Comparison of ENCODE assay signal across 8 cellular contexts in the genomic region with DNA sequence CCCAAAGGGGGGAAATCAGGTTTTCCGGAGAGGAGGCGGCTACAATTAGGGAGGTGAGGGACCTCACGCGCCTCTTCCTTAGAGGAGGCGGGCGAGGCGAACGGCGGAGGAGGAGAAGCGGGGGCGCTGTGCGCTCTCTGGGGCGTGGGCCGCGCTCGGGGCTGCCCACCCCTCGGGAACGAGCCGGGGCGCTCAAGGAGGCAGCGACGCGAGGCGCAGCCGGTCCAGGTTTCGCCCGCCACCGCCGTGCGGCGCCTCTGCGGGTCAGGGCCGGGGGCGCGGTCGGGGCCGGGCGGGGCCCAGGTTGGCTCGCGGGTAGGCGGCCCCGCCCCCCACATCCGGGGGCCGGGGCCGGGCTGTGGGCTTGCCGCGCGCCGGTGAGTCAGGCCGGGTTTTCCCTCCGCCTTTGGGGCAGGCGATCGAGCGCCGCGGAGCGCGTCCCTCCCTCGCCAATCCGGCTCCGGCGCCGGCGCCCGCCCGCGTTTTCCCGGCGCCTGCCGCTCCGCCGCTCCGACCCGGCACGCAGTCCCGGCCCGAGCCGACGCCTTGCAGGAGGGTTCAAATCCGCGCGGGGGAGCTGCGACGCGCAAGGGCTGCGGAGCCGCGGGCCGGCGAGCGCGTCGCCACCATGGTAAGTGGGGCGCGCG. TPM values are rescaled to one million over a fixed set of nuclear protein-coding genes. Genes with fewer than 3 reads are reported as not detected.
DNase-seq lines count a peak whose midpoint lies in the region; ATAC-seq and TF ChIP-seq lines count a peak whose summit lies in the region.

N4BP3 (plus strand) TSS at position 392 of the 647 bp plus-strand sequence. CDS start 6,052 bp downstream, outside the sequence.

- H3K27me3 Mint-ChIP-seq in activated T-helper 1 cell treated with anti-CD3 and anti-CD28 coated beads, Interleukin-12 subunit alpha, Interleukin-12 subunit beta, Interleukin-2, Interleukin-4 antibody, amounts not matched to agents 30 ng/mL and 10 ng/mL and 1 ng/mL, durations not matched to agents 14 hours and 24 hours and 36 hours (ENCODE audit: insufficient read depth): peaks cover 38% of the 10 kb centered on the region

- no peaks in the 10 kb centered on the region for H3F3A ChIP-seq in OCI-LY1 (ENCODE audit: insufficient read depth, low read length)

- intact Hi-C loops in activated T-helper 1 cell treated with anti-CD3 and anti-CD28 coated beads, Interleukin-12 subunit alpha, Interleukin-12 subunit beta, Interleukin-2, Interleukin-4 antibody, amounts not matched to agents 30 ng/mL and 10 ng/mL and 1 ng/mL, durations not matched to agents 14 hours and 24 hours and 36 hours (cut with micrococcal nuclease): loop anchor here (1.0 to 2.0 kb wide), 3 partner anchors 17 to 40 kb away; partner anchors contain the start of gene NHP2
- intact Hi-C loops in prostate gland (cut with DNase I): no loop called here

- peak within 1 kb of the TSS; percentile 89 for H3K4me3 Mint-ChIP-seq in activated T-helper 1 cell treated with anti-CD3 and anti-CD28 coated beads, Interleukin-12 subunit alpha, Interleukin-12 subunit beta, Interleukin-2, Interleukin-4 antibody, amounts not matched to agents 30 ng/mL and 10 ng/mL and 1 ng/mL, durations not matched to agents 14 hours and 24 hours and 36 hours

- H2AFZ ChIP-seq in OCI-LY1 (ENCODE audit: low read length): no peak within 1 kb of the TSS

- no peaks in the 10 kb centered on the region for H3K9me3 ChIP-seq in OCI-LY1 (ENCODE audit: low read length)
- H3K9me3 ChIP-seq in prostate gland: no peaks in the 10 kb centered on the region

- DNase-seq in AG04449 (ENCODE audit: low read depth, low spot score) (no peak), fibroblast of villous mesenchyme (ENCODE audit: low read depth) (peak; percentile 38), prostate gland (ENCODE audit: low spot score) (peak; percentile 62), NCI-H187 treated with DMSO at 0.1 percent for 48 hours (lab: John Stamatoyannopoulos, UW) (no peak)
- DNase-seq in activated T-helper 1 cell treated with anti-CD3 and anti-CD28 coated beads, Interleukin-12 subunit alpha, Interleukin-12 subunit beta, Interleukin-2, Interleukin-4 antibody, amounts not matched to agents 30 ng/mL and 10 ng/mL and 1 ng/mL, durations not matched to agents 14 hours and 24 hours and 36 hours (ENCODE audit: low spot score): peak; percentile 83

- H3K27ac ChIP-seq in OCI-LY1 (ENCODE audit: low read depth, low read length, poor library complexity, severe bottlenecking): peak within 1 kb of the TSS; percentile 97
- H3K27ac ChIP-seq in prostate gland: peak within 1 kb of the TSS in 1 of 2 donors; percentile 60

- peak within 1 kb of the TSS; percentile 92 for H3K27ac Mint-ChIP-seq in activated T-helper 1 cell treated with anti-CD3 and anti-CD28 coated beads, Interleukin-12 subunit alpha, Interleukin-12 subunit beta, Interleukin-2, Interleukin-4 antibody, amounts not matched to agents 30 ng/mL and 10 ng/mL and 1 ng/mL, durations not matched to agents 14 hours and 24 hours and 36 hours

- no peaks in the 10 kb centered on the region; the same call in 1 of the 2 replicates for H3K36me3 ChIP-seq in OCI-LY1 (ENCODE audit: insufficient read depth, low read length)
- no peaks in the 10 kb centered on the region for H3K36me3 ChIP-seq in prostate gland

- H3K79me2 ChIP-seq in OCI-LY1 (ENCODE audit: insufficient read depth, low read length): no peaks in the 10 kb centered on the region

- no peaks in the 10 kb centered on the region for H3K9me2 ChIP-seq in OCI-LY1 (ENCODE audit: low read depth, low read length)

- WGBS in prostate gland: 2% methylated on average over 74 of the region's 96 CpGs

- peak within 1 kb of the TSS; percentile 89 for H3K9ac ChIP-seq in OCI-LY1 (ENCODE audit: low read length)

- peak within 1 kb of the TSS; percentile 25 for H3K4me3 ChIP-seq in AG04449 (ENCODE audit: low read depth, low read length)
- peak within 1 kb of the TSS; percentile 90 for H3K4me3 ChIP-seq in OCI-LY1 (ENCODE audit: low read depth, low read length, poor library complexity, severe bottlenecking)
- H3K4me3 ChIP-seq in fibroblast of villous mesenchyme (ENCODE audit: low read depth, low read length): peak within 1 kb of the TSS; percentile 47
- H3K4me3 ChIP-seq in prostate gland: peak within 1 kb of the TSS; percentile 28 to 48

- TF ChIP-seq POLR2A in prostate gland (IDR thresholded peaks at IDR 0.05): peak; percentile 27

- H3K4me1 ChIP-seq in OCI-LY1 (ENCODE audit: insufficient read depth, low read length, severe bottlenecking): peaks cover 45% of the 10 kb centered on the region
- H3K4me1 ChIP-seq in prostate gland (replicated peaks): no peaks in the 10 kb centered on the region

- H3K27me3 ChIP-seq in OCI-LY1 (ENCODE audit: insufficient read depth, low read length) (peaks cover 21% of the 10 kb centered on the region), prostate gland (replicated peaks; ENCODE audit: insufficient read depth) (no peaks in the 10 kb centered on the region)

- peak within 1 kb of the TSS; percentile 79 for H3K4me2 ChIP-seq in OCI-LY1 (ENCODE audit: low read length)

- TF ChIP-seq CTCF in AG04449 (IDR thresholded peaks at IDR 0.05; ENCODE audit: insufficient read depth, low read length, missing control alignments): no peak
- peak; percentile 24; the same call in 1 of the 2 replicates for TF ChIP-seq CTCF in OCI-LY1 (IDR thresholded peaks at IDR 0.05; ENCODE audit: low read length)
- no peak for TF ChIP-seq CTCF in fibroblast of villous mesenchyme (IDR thresholded peaks at IDR 0.05; ENCODE audit: insufficient read depth, low read depth, low read length)
- peak in 1 of 4 experiments; percentile 24 for TF ChIP-seq CTCF in prostate gland (IDR thresholded peaks at IDR 0.05)

- H3K4me1 Mint-ChIP-seq in activated T-helper 1 cell treated with anti-CD3 and anti-CD28 coated beads, Interleukin-12 subunit alpha, Interleukin-12 subunit beta, Interleukin-2, Interleukin-4 antibody, amounts not matched to agents 30 ng/mL and 10 ng/mL and 1 ng/mL, durations not matched to agents 14 hours and 24 hours and 36 hours (ENCODE audit: low read depth): peaks cover 37% of the 10 kb centered on the region

- H3K9me3 Mint-ChIP-seq in activated T-helper 1 cell treated with anti-CD3 and anti-CD28 coated beads, Interleukin-12 subunit alpha, Interleukin-12 subunit beta, Interleukin-2, Interleukin-4 antibody, amounts not matched to agents 30 ng/mL and 10 ng/mL and 1 ng/mL, durations not matched to agents 14 hours and 24 hours and 36 hours: peaks cover 5% of the 10 kb centered on the region

- CTCF ChIA-PET in AG04449 (lab: Yijun Ruan, JAX): no interaction called here

- H4K20me1 ChIP-seq in OCI-LY1 (ENCODE audit: insufficient read depth, low read length): no peaks in the 10 kb centered on the region

- ATAC-seq in GM18520 (IDR thresholded peaks at IDR 0.05; ENCODE audit: unreplicated experiment): peak; percentile 53
- peak; percentile 52 for ATAC-seq in HG03095 (IDR thresholded peaks at IDR 0.05; ENCODE audit: unreplicated experiment)

- H3K36me3 Mint-ChIP-seq in activated T-helper 1 cell treated with anti-CD3 and anti-CD28 coated beads, Interleukin-12 subunit alpha, Interleukin-12 subunit beta, Interleukin-2, Interleukin-4 antibody, amounts not matched to agents 30 ng/mL and 10 ng/mL and 1 ng/mL, durations not matched to agents 14 hours and 24 hours and 36 hours (ENCODE audit: low read depth): no peaks in the 10 kb centered on the region

- POLR2A ChIA-PET in AG04449 (lab: Yijun Ruan, JAX): no interaction called here

RNA-seq across cellular contexts. Expression of gene N4BP3, which starts in this region (rescaled TPM):
- 1.8 TPM in 2 replicates for total RNA-seq in activated T-helper 1 cell treated with anti-CD3 and anti-CD28 coated beads, Interleukin-12 subunit alpha, Interleukin-12 subunit beta, Interleukin-2, Interleukin-4 antibody, amounts not matched to agents 30 ng/mL and 10 ng/mL and 1 ng/mL, durations not matched to agents 14 hours and 24 hours and 36 hours
- total RNA-seq in fibroblast of villous mesenchyme (0.43 and 0.64 TPM in 2 replicates), prostate gland (1 to 10 TPM; 2.3 to 4.7 TPM)

Comparison
In these comparisons a context has a peak if more than half of its experiments do, and no peak if none do; other contexts are left out.
1. Peak in DNase-seq and H3K4me3 ChIP-seq in fibroblast of villous mesenchyme; RNA of the gene not detected or under 1 TPM.
2. DNase-seq: peak in activated T-helper 1 cell treated with anti-CD3 and anti-CD28 coated beads, Interleukin-12 subunit alpha, Interleukin-12 subunit beta, Interleukin-2, Interleukin-4 antibody, amounts not matched to agents 30 ng/mL and 10 ng/mL and 1 ng/mL, durations not matched to agents 14 hours and 24 hours and 36 hours (single experiment) and prostate gland (single experiment); none in AG04449 (single experiment) and NCI-H187 treated with DMSO at 0.1 percent for 48 hours (single experiment).
3. H3K4me3 ChIP-seq: peak in every context shown above with its lines; median percentile 90 in OCI-LY1; 47 in fibroblast of villous mesenchyme; 38 in prostate gland; 25 in AG04449.